Comparison of ENCODE assay signal across 27 cellular contexts in genomic region chr13:42136518-42136917, GRCh38.
"Had no signal": no experiment of that assay in that cellular context is flagged by ENCODE, and none has a peak within 500 bp of the region (broad histone marks: within the 10 kb centered on the region; RNA-seq: fewer than 3 reads in every experiment).

No MANE protein-coding gene starts in this region.

- H3K4me3 Mint-ChIP-seq: activated CD4-positive, alpha-beta T cell treated with anti-CD3 and anti-CD28 coated beads, Interleukin-2, amount 10 ng/mL, durations not matched to agents 7 days and 5 days; activated CD8-positive, alpha-beta T cell treated with anti-CD3 and anti-CD28 coated beads for 36 hours; activated naive CD8-positive, alpha-beta T cell; activated T-cell treated with anti-CD3 and anti-CD28 coated beads, Interleukin-2, amount 50 U/mL, for 4 hours; activated T-helper 17 cell treated with anti-CD3 and anti-CD28 coated beads, Interleukin-2, amount 50 U/mL, for 72 hours; effector memory CD8-positive, alpha-beta T cell; WTC11 had no signal

- H3K27me3 ChIP-seq: brain microvascular endothelial cell, esophagus muscularis mucosa, foreskin keratinocyte, gastrocnemius medialis had no signal

- H3K9me3 ChIP-seq: esophagus muscularis mucosa, gastrocnemius medialis had no signal

- H3K9me3 Mint-ChIP-seq: activated T-cell treated with anti-CD3 and anti-CD28 coated beads, Interleukin-2, amount 50 U/mL, for 4 hours; activated T-helper 17 cell treated with anti-CD3 and anti-CD28 coated beads, Interleukin-2, amount 50 U/mL, for 72 hours had no signal

- ATAC-seq: activated CD8-positive, alpha-beta T cell treated with anti-CD3 and anti-CD28 coated beads for 36 hours; activated T-cell treated with anti-CD3 and anti-CD28 coated beads, Interleukin-2, amount 50 U/mL, for 4 hours; activated T-helper 17 cell treated with anti-CD3 and anti-CD28 coated beads, Interleukin-2, amount 50 U/mL, for 72 hours; effector memory CD8-positive, alpha-beta T cell; foreskin keratinocyte; gastrocnemius medialis; WTC11 had no signal

- H3K36me3 ChIP-seq: brain microvascular endothelial cell, esophagus muscularis mucosa, gastrocnemius medialis had no signal

- H3K27ac Mint-ChIP-seq: activated CD4-positive, alpha-beta T cell treated with anti-CD3 and anti-CD28 coated beads, Interleukin-2, amount 10 ng/mL, durations not matched to agents 7 days and 5 days; activated CD8-positive, alpha-beta T cell treated with anti-CD3 and anti-CD28 coated beads for 36 hours; activated naive CD8-positive, alpha-beta T cell; activated T-helper 17 cell treated with anti-CD3 and anti-CD28 coated beads, Interleukin-2, amount 50 U/mL, for 72 hours; effector memory CD8-positive, alpha-beta T cell; WTC11 had no signal

- DNase-seq: activated CD4-positive, alpha-beta T cell treated with anti-CD3 and anti-CD28 coated beads for 1 hour; activated CD4-positive, alpha-beta T cell treated with anti-CD3 and anti-CD28 coated beads for 4 hours; activated CD4-positive, alpha-beta T cell treated with anti-CD3 and anti-CD28 coated beads, Interleukin-2, amount 10 ng/mL, durations not matched to agents 7 days and 5 days; activated CD4-positive, alpha-beta T cell treated with anti-CD3 and anti-CD28 coated beads, Interleukin-2, amount 50 U/mL, for 4 hours; activated CD8-positive, alpha-beta memory T cell treated with anti-CD3 and anti-CD28 coated beads for 24 hours; activated CD8-positive, alpha-beta T cell treated with anti-CD3 and anti-CD28 coated beads for 36 hours; activated effector memory CD4-positive, alpha-beta T cell treated with Interleukin-2 at 50 U/mL for 16 hours; activated gamma-delta T cell treated with Interleukin-2 at 50 U/mL for 16 hours; activated naive CD4-positive, alpha-beta T cell treated with anti-CD3 and anti-CD28 coated beads, Interleukin-2, amount 50 U/mL, for 16 hours; activated naive CD4-positive, alpha-beta T cell treated with Interleukin-2 at 50 U/mL for 16 hours; activated T-cell treated with anti-CD3 and anti-CD28 coated beads, Interleukin-2, amount 50 U/mL, for 4 hours; amniotic stem cell; anterior cingulate cortex; brain microvascular endothelial cell; cortex of kidney; dermis blood vessel endothelial cell; effector CD4-positive, alpha-beta T cell; effector memory CD8-positive, alpha-beta T cell; erythroblast; foreskin keratinocyte; gastrocnemius medialis; glutamatergic neuron; T-helper 2 cell had no signal

- H3K4me3 ChIP-seq: esophagus muscularis mucosa, gastrocnemius medialis had no signal

- H3K27me3 Mint-ChIP-seq: activated CD4-positive, alpha-beta T cell treated with anti-CD3 and anti-CD28 coated beads, Interleukin-2, amount 10 ng/mL, durations not matched to agents 7 days and 5 days; activated CD8-positive, alpha-beta T cell treated with anti-CD3 and anti-CD28 coated beads for 36 hours; activated naive CD8-positive, alpha-beta T cell; activated T-helper 17 cell treated with anti-CD3 and anti-CD28 coated beads, Interleukin-2, amount 50 U/mL, for 72 hours; effector memory CD8-positive, alpha-beta T cell had no signal

- H3K4me1 ChIP-seq: esophagus muscularis mucosa, gastrocnemius medialis had no signal

- H3K4me1 Mint-ChIP-seq: WTC11 had no signal

- H3K27ac ChIP-seq: brain microvascular endothelial cell, esophagus muscularis mucosa, foreskin keratinocyte, gastrocnemius medialis had no signal
